11 cellular contexts compared by ENCODE assay signal in genomic region chr4:101355767-101356702, GRCh38. TPM values are rescaled to one million over a fixed set of nuclear protein-coding genes. Genes with fewer than 3 reads are reported as not detected.
DNase-seq lines count a peak whose midpoint lies in the region; ATAC-seq and TF ChIP-seq lines count a peak whose summit lies in the region.
"Had no signal": no experiment of that assay in that cellular context is flagged by ENCODE, and none has a peak within 500 bp of the region (broad histone marks: within the 10 kb centered on the region; RNA-seq: fewer than 3 reads in every experiment).

No MANE protein-coding gene starts in this region.

- H3K9me3 Mint-ChIP-seq in Caco-2 (ENCODE audit: unreplicated experiment) (peaks cover 10% of the 10 kb centered on the region), mesothelial cell of epicardium (peaks cover 14% of the 10 kb centered on the region)
- H3K9me3 Mint-ChIP-seq: dendritic cell treated with granulocyte-macrophage colony-stimulating factor and Interleukin-4, amounts not matched to agents 40 ng/mL and 50 ng/mL, for 4 days had no signal

- POLR2A ChIA-PET in Caco-2 (lab: Charles Lee), result no interaction called here

- peaks cover 31% of the 10 kb centered on the region for H3K4me1 Mint-ChIP-seq in Caco-2 (ENCODE audit: low read depth, unreplicated experiment)
- H3K4me1 Mint-ChIP-seq in mesothelial cell of epicardium, result peaks cover 19% of the 10 kb centered on the region

- intact Hi-C loops in Caco-2 (cut with micrococcal nuclease; ENCODE audit: unreplicated experiment), result loop anchor here (1.0 kb wide), 2 partner anchors 9 to 11 kb away; partner anchors contain the start of gene PPP3CA

- no peak for ATAC-seq in GM21423 (IDR thresholded peaks at IDR 0.05; ENCODE audit: unreplicated experiment)

- TSS peak; percentile 71 for BruUV-seq in Caco-2 (replicated peaks; lab: Mats Ljungman, UMichigan)

- no peak overlapping the region for H3K4me3 ChIP-seq in Caco-2 (ENCODE audit: low read depth, low read length)

- no peaks in the 10 kb centered on the region for H3K27me3 Mint-ChIP-seq in Caco-2 (ENCODE audit: insufficient read depth, unreplicated experiment)
- H3K27me3 Mint-ChIP-seq in mesothelial cell of epicardium (ENCODE audit: low read depth), result no peaks in the 10 kb centered on the region

- H3K4me3 Mint-ChIP-seq in Caco-2 (ENCODE audit: unreplicated experiment), result peak overlapping the region; percentile 59
- H3K4me3 Mint-ChIP-seq in mesothelial cell of epicardium, result no peak overlapping the region
- H3K4me3 Mint-ChIP-seq: dendritic cell treated with granulocyte-macrophage colony-stimulating factor and Interleukin-4, amounts not matched to agents 40 ng/mL and 50 ng/mL, for 4 days had no signal

- DNase-seq in Caco-2 (peak; percentile 63), NCI-H226 (peak; percentile 82), dermis blood vessel endothelial cell (peak; percentile 85), mesothelial cell of epicardium (ENCODE audit: low spot score in 2 of 2, unreplicated experiment in 2 of 2) (no peak), NCI-H345 (lab: John Stamatoyannopoulos, UW) (no peak), SKM-1 treated with dmso at 0.1 percent for 144 hours (lab: John Stamatoyannopoulos, UW; ENCODE audit: unreplicated experiment) (no peak), NCI-H1436 (lab: John Stamatoyannopoulos, UW) (no peak)
- DNase-seq: activated CD8-positive, alpha-beta memory T cell treated with anti-CD3 and anti-CD28 coated beads for 24 hours; NCI-H524 treated with DMSO at 0.1 percent for 48 hours had no signal

- no peaks in the 10 kb centered on the region for H3K27me3 ChIP-seq in Caco-2 (replicated peaks; ENCODE audit: control insufficient read depth, insufficient read depth, low read length)

- CTCF ChIA-PET in Caco-2 (lab: Charles Lee), result interaction anchor here (0.9 kb wide), 1 partner anchor 8 kb away, joined by 4 read pairs; the partner anchor contains the start of gene PPP3CA

- no peaks in the 10 kb centered on the region for H3K36me3 ChIP-seq in Caco-2 (ENCODE audit: control insufficient read depth, insufficient read depth, low read length)

- no peaks in the 10 kb centered on the region for H3K36me3 Mint-ChIP-seq in Caco-2 (ENCODE audit: insufficient read depth, unreplicated experiment)
- H3K36me3 Mint-ChIP-seq in mesothelial cell of epicardium, result no peaks in the 10 kb centered on the region

- H3K4me1 ChIP-seq in Caco-2, result peaks cover 43% of the 10 kb centered on the region

- no peaks in the 10 kb centered on the region for H3K9me3 ChIP-seq in Caco-2

- H3K27ac Mint-ChIP-seq in Caco-2 (ENCODE audit: unreplicated experiment) (peak overlapping the region; percentile 92), mesothelial cell of epicardium (peak overlapping the region; percentile 61)
- H3K27ac Mint-ChIP-seq: dendritic cell treated with granulocyte-macrophage colony-stimulating factor and Interleukin-4, amounts not matched to agents 40 ng/mL and 50 ng/mL, for 4 days had no signal

- no peak for TF ChIP-seq CTCF in Caco-2 (IDR thresholded peaks at IDR 0.05; ENCODE audit: insufficient read depth in 1 of 2, low read depth in 1 of 2, low read length in 1 of 2, severe bottlenecking in 1 of 2, unreplicated experiment in 1 of 2)
- no peak for TF ChIP-seq CTCF in mesothelial cell of epicardium (IDR thresholded peaks at IDR 0.05; ENCODE audit: unreplicated experiment)

RNA-seq across cellular contexts. Expression of gene PPP3CA, which starts 8.7 kb away (rescaled TPM):
- total RNA-seq in Caco-2 (2022), result 33.8 and 34.1 TPM in 2 replicates
- total RNA-seq in dermis blood vessel endothelial cell, result 77.1 and 115 TPM in 2 replicates
- total RNA-seq in mesothelial cell of epicardium, result 23.5 to 25.8 TPM (median 24.1 TPM) in 3 replicates

Comparison
In these comparisons a context has a peak if more than half of its experiments do, and no peak if none do; other contexts are left out.
1. DNase-seq: peak in Caco-2 (2 of 2), NCI-H226 (single experiment) and dermis blood vessel endothelial cell (single experiment); none in mesothelial cell of epicardium (0 of 2), NCI-H345 (single experiment), SKM-1 treated with dmso at 0.1 percent for 144 hours (single experiment) and NCI-H1436 (single experiment).